Comparison of ENCODE assay signal across 11 cellular contexts in genomic region chr2:196166876-196167275, GRCh38. TPM values are rescaled to one million over a fixed set of nuclear protein-coding genes. Genes with fewer than 3 reads are reported as not detected.
DNase-seq lines count a peak whose midpoint lies in the region; ATAC-seq and TF ChIP-seq lines count a peak whose summit lies in the region.
"Had no signal": no experiment of that assay in that cellular context is flagged by ENCODE, and none has a peak within 500 bp of the region (broad histone marks: within the 10 kb centered on the region; RNA-seq: fewer than 3 reads in every experiment).

No MANE protein-coding gene starts in this region.

- peak; percentile 55 for DNase-seq in activated CD4-positive, alpha-beta T cell treated with anti-CD3 and anti-CD28 coated beads, Interleukin-2, amount 10 ng/mL, durations not matched to agents 7 days and 5 days
- no peak for DNase-seq in activated CD4-positive, alpha-beta T cell treated with anti-CD3 and anti-CD28 coated beads for 1 hour
- DNase-seq in RKO (ENCODE audit: low spot score) (peak; percentile 32), thoracic aorta (ENCODE audit: low spot score) (no peak), NCI-H1048 (lab: John Stamatoyannopoulos, UW) (no peak)
- no peak for DNase-seq in effector memory CD8-positive, alpha-beta T cell
- no peak for DNase-seq in NK-92 treated with Interleukin-12 subunit alpha and Interleukin-12 subunit beta, amount 100 ng/mL, for 24 hours (lab: John Stamatoyannopoulos, UW)
- DNase-seq: DMS 273 treated with DMSO at 0.1 percent for 48 hours, NCI-H1930 had no signal

- H3K36me3 ChIP-seq in thoracic aorta: no peaks in the 10 kb centered on the region

- no peaks in the 10 kb centered on the region for H3K9me3 ChIP-seq in thoracic aorta

- no peaks in the 10 kb centered on the region for H3K9me3 Mint-ChIP-seq in activated CD4-positive, alpha-beta T cell treated with anti-CD3 and anti-CD28 coated beads, Interleukin-2, amount 10 ng/mL, durations not matched to agents 7 days and 5 days
- no peaks in the 10 kb centered on the region for H3K9me3 Mint-ChIP-seq in effector memory CD8-positive, alpha-beta T cell

- CTCF ChIA-PET in activated CD4-positive, alpha-beta T cell treated with anti-CD3 and anti-CD28 coated beads, Interleukin-2, amount 10 ng/mL, durations not matched to agents 7 days and 5 days (lab: Charles Lee): interaction anchor here (0.6 to 3.0 kb wide), 14 partner anchors 9 to 674 kb away, joined by 3 to 16 read pairs (median 4); partner anchors contain the start of gene DNAH7

- H3K27ac ChIP-seq in thoracic aorta: peak overlapping the region in 1 of 2 donors; percentile 33

- ATAC-seq in effector memory CD8-positive, alpha-beta T cell (replicated peaks): peak; percentile 12
- no peak for ATAC-seq in thoracic aorta (ENCODE audit: insufficient number of reproducible peaks, low FRiP score, low read depth)
- no peak for ATAC-seq in GM21786 (IDR thresholded peaks at IDR 0.05; ENCODE audit: unreplicated experiment)
- ATAC-seq: foreskin keratinocyte had no signal

- peak overlapping the region; percentile 95 for H3K4me3 ChIP-seq in thoracic aorta

- POLR2A ChIA-PET in activated CD4-positive, alpha-beta T cell treated with anti-CD3 and anti-CD28 coated beads, Interleukin-2, amount 10 ng/mL, durations not matched to agents 7 days and 5 days (lab: Charles Lee): interaction anchor here (0.6 to 0.9 kb wide), 3 partner anchors 9 to 605 kb away, joined by 3 to 5 read pairs (median 5); no protein-coding TSS in a partner anchor

- TF ChIP-seq CTCF in thoracic aorta (IDR thresholded peaks at IDR 0.05): no peak

- H3K4me3 Mint-ChIP-seq in activated CD4-positive, alpha-beta T cell treated with anti-CD3 and anti-CD28 coated beads, Interleukin-2, amount 10 ng/mL, durations not matched to agents 7 days and 5 days: peak overlapping the region; percentile 95
- H3K4me3 Mint-ChIP-seq in effector memory CD8-positive, alpha-beta T cell: peak overlapping the region; percentile 97 to 100

- peaks cover 32% of the 10 kb centered on the region for H3K4me1 Mint-ChIP-seq in activated CD4-positive, alpha-beta T cell treated with anti-CD3 and anti-CD28 coated beads, Interleukin-2, amount 10 ng/mL, durations not matched to agents 7 days and 5 days
- H3K4me1 Mint-ChIP-seq in effector memory CD8-positive, alpha-beta T cell (ENCODE audit: low read depth in 2 of 2): peaks cover 35 to 54% of the 10 kb centered on the region in 2 donors

- no peaks in the 10 kb centered on the region for H3K27me3 Mint-ChIP-seq in activated CD4-positive, alpha-beta T cell treated with anti-CD3 and anti-CD28 coated beads, Interleukin-2, amount 10 ng/mL, durations not matched to agents 7 days and 5 days
- H3K27me3 Mint-ChIP-seq in effector memory CD8-positive, alpha-beta T cell: no peaks in the 10 kb centered on the region

- H3K27me3 ChIP-seq in thoracic aorta (replicated peaks; ENCODE audit: insufficient read depth): no peaks in the 10 kb centered on the region
- H3K27me3 ChIP-seq: foreskin keratinocyte had no signal

- H3K27ac Mint-ChIP-seq in activated CD4-positive, alpha-beta T cell treated with anti-CD3 and anti-CD28 coated beads, Interleukin-2, amount 10 ng/mL, durations not matched to agents 7 days and 5 days: peak overlapping the region; percentile 96
- H3K27ac Mint-ChIP-seq in effector memory CD8-positive, alpha-beta T cell: peak overlapping the region; percentile 35 to 100

- peaks cover 28 to 29% of the 10 kb centered on the region in 2 donors for H3K4me1 ChIP-seq in thoracic aorta (ENCODE audit: control insufficient read depth in 1 of 2, low read depth in 2 of 2)

- peaks cover 78% of the 10 kb centered on the region for H3K36me3 Mint-ChIP-seq in activated CD4-positive, alpha-beta T cell treated with anti-CD3 and anti-CD28 coated beads, Interleukin-2, amount 10 ng/mL, durations not matched to agents 7 days and 5 days (ENCODE audit: low read depth)
- H3K36me3 Mint-ChIP-seq in effector memory CD8-positive, alpha-beta T cell (ENCODE audit: insufficient read depth): peaks cover 96% of the 10 kb centered on the region

RNA-seq across cellular contexts. Expression of gene STK17B, which starts 4.5 kb away (rescaled TPM):
- total RNA-seq in activated CD4-positive, alpha-beta T cell treated with anti-CD3 and anti-CD28 coated beads, Interleukin-2, amount 10 ng/mL, durations not matched to agents 7 days and 5 days: 100 to 1,000 TPM; 329 to 403 TPM
- 10 to 100 TPM; 40.2 to 47.6 TPM for total RNA-seq in thoracic aorta

Comparison
In these comparisons a context has a peak if more than half of its experiments do, and no peak if none do; other contexts are left out.
1. DNase-seq: peak in activated CD4-positive, alpha-beta T cell treated with anti-CD3 and anti-CD28 coated beads, Interleukin-2, amount 10 ng/mL, durations not matched to agents 7 days and 5 days (single experiment) and RKO (single experiment); none in activated CD4-positive, alpha-beta T cell treated with anti-CD3 and anti-CD28 coated beads for 1 hour (single experiment), effector memory CD8-positive, alpha-beta T cell (0 of 3), thoracic aorta (single experiment), NK-92 treated with Interleukin-12 subunit alpha and Interleukin-12 subunit beta, amount 100 ng/mL, for 24 hours (single experiment) and NCI-H1048 (single experiment).
2. RNA of gene STK17B, which starts 4.5 kb away (total RNA-seq): 329 to 403 TPM in activated CD4-positive, alpha-beta T cell treated with anti-CD3 and anti-CD28 coated beads, Interleukin-2, amount 10 ng/mL, durations not matched to agents 7 days and 5 days; 40.2 to 47.6 TPM in thoracic aorta; every median in the first group is over 4 times any median in the second.